ENCODE assay signal across 26 cellular contexts in the genomic region with DNA sequence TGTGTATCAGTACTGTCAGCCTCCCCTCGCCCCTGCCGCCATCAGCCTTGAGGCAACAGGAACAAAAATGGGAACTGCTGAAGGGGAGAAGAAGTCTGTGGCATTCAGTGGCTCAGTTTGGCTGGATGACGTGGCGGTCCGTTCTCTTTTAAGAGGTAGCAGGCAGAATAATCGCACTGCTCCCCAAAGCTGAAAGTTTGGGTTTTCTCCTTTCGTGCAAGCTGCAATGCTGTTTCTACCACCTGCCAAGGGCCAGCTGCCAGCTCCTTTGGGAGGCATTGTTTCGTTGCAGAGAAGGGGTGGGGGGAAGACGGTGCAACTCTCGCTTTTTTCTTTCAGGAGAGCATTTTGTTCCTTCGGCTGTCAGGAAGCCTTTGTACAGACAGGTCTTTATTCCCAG.
DNase-seq lines count a peak whose midpoint lies in the region; ATAC-seq and TF ChIP-seq lines count a peak whose summit lies in the region.
"Had no signal": no experiment of that assay in that cellular context is flagged by ENCODE, and none has a peak within 500 bp of the region (broad histone marks: within the 10 kb centered on the region; RNA-seq: fewer than 3 reads in every experiment).

No MANE protein-coding gene starts in this region.

- no peak for ATAC-seq in GM19328 (IDR thresholded peaks at IDR 0.05; ENCODE audit: unreplicated experiment)
- ATAC-seq: activated CD8-positive, alpha-beta T cell treated with anti-CD3 and anti-CD28 coated beads for 36 hours; left cardiac atrium; SK-N-SH treated with all-trans-retinoic acid at 6 μM for 48 hours; stimulated activated effector memory CD8-positive, alpha-beta T cell treated with anti-CD3 and anti-CD28 coated beads, Interleukin-12 subunit alpha, Interleukin-12 subunit beta, amount 100 ng/mL, for 72 hours had no signal

- H3K27me3 ChIP-seq in testis = no peaks in the 10 kb centered on the region
- H3K27me3 ChIP-seq: uterus had no signal

- no peak for TF ChIP-seq POLR2A in testis (IDR thresholded peaks at IDR 0.05)

- H3K4me1 ChIP-seq in testis = no peaks in the 10 kb centered on the region
- H3K4me1 ChIP-seq: suprapubic skin, uterus had no signal

- no peak overlapping the region for H3K27ac ChIP-seq in testis
- H3K27ac ChIP-seq: RWPE1, skin epidermis, suprapubic skin, uterus had no signal

- WGBS in testis, 2 donors = 51 to 53% methylated on average over 11 of the region's 11 CpGs

- DNase-seq in NCI-H2081 (lab: John Stamatoyannopoulos, UW) = peak; percentile 9 to 60
- DNase-seq in NCI-H2081 treated with DMSO at 0.1 percent for 48 hours (lab: John Stamatoyannopoulos, UW) = no peak
- peak; percentile 75 for DNase-seq in NCI-H146 (lab: John Stamatoyannopoulos, UW)
- DNase-seq in RPMI8226 = peak; percentile 4
- peak; percentile 7 for DNase-seq in medulla oblongata (ENCODE audit: extremely low spot score)
- DNase-seq in activated T-cell treated with anti-CD3 and anti-CD28 coated beads for 4 hours = no peak
- DNase-seq in testis = no peak
- DNase-seq: activated B cell treated with CpG ODN at 0.5 μM for 24 hours; activated CD8-positive, alpha-beta T cell treated with anti-CD3 and anti-CD28 coated beads for 36 hours; activated naive CD4-positive, alpha-beta T cell; activated T-cell treated with anti-CD3 and anti-CD28 coated beads, Interleukin-2, amount 50 U/mL, for 24 hours; Calu3; GDM1; Karpas-422; left cardiac atrium; MV-4-11; NCI-H510A; stimulated activated CD4-positive, alpha-beta T cell treated with anti-CD3 and anti-CD28 coated beads, Interleukin-2, amount 100 ng/mL, for 24 hours; T-helper 9 cell; uterus had no signal

- intact Hi-C loops in testis (cut with DNase I; ENCODE audit: low total_unique reads) = no loop called here

- no peaks in the 10 kb centered on the region for H3K9me3 ChIP-seq in testis
- H3K9me3 ChIP-seq: suprapubic skin, uterus had no signal

- TF ChIP-seq CTCF in testis (IDR thresholded peaks at IDR 0.05) = no peak

- no peaks in the 10 kb centered on the region for H3K36me3 ChIP-seq in testis (ENCODE audit: low read depth, missing control alignments)
- H3K36me3 ChIP-seq: suprapubic skin, uterus had no signal

- no peak overlapping the region for H3K4me3 ChIP-seq in testis
- H3K4me3 ChIP-seq: skin epidermis, suprapubic skin, uterus had no signal

Comparison
In these comparisons a context has a peak if more than half of its experiments do, and no peak if none do; other contexts are left out.
1. DNase-seq: peak in NCI-H2081 (2 of 2), NCI-H146 (single experiment), RPMI8226 (single experiment) and medulla oblongata (single experiment); none in NCI-H2081 treated with DMSO at 0.1 percent for 48 hours (single experiment), activated T-cell treated with anti-CD3 and anti-CD28 coated beads for 4 hours (single experiment) and testis (single experiment).